9 cellular contexts compared by ENCODE assay signal in the genomic region with DNA sequence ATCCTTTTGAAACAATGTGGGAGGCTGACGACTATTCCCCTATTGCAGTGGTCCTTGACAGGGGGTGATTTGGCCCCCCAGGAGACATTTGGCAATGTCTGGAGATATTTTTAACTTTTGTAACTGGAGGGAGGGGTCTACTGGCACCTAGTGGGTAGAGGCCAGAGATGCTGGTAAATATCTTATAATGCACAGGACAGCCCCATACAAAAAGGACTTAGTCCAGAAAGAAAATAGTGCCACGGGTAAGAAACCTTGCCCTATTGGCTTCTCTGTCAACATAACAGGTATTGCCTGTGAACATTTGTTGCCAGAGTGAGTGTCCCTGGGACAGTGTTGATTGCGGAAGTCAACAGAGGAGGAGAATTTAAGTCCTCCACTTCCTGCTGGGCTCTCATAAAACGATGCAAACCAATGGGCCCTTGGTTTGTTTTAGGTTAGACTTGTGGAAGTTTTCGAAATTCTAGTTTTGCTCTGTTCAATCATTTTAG.
DNase-seq lines count a peak whose midpoint lies in the region; ATAC-seq, FAIRE-seq and TF ChIP-seq lines count a peak whose summit lies in the region.
"Had no signal": no experiment of that assay in that cellular context is flagged by ENCODE, and none has a peak within 500 bp of the region (broad histone marks: within the 10 kb centered on the region; RNA-seq: fewer than 3 reads in every experiment).

No MANE protein-coding gene starts in this region.

- H3K9me3 ChIP-seq in left ventricle myocardium inferior (replicated peaks), result no peaks in the 10 kb centered on the region
- H3K9me3 ChIP-seq in heart left ventricle, result no peaks in the 10 kb centered on the region
- H3K9me3 ChIP-seq in RWPE2 (ENCODE audit: severe bottlenecking), result no peaks in the 10 kb centered on the region
- H3K9me3 ChIP-seq in HepG2 (ENCODE audit: low read length), result no peaks in the 10 kb centered on the region
- no peaks in the 10 kb centered on the region for H3K9me3 ChIP-seq in vagina

- peaks cover 48% of the 10 kb centered on the region for H3K79me2 ChIP-seq in HepG2 (ENCODE audit: insufficient read depth, low read length)

- in situ Hi-C loops in HepG2 (cut with HindIII; ENCODE audit: extremely low pct_ligation_motif_present, low pct_unique_long_range_greater_than_20kb), result no loop called here

- CTCF ChIA-PET in HepG2 (lab: Yijun Ruan, JAX; ENCODE audit: low intra/inter-chr PET ratio, low total read pairs), result no interaction called here

- ATAC-seq in heart left ventricle (no peak), RWPE2 (ENCODE audit: low read depth) (no peak), HepG2 (peak; percentile 93), HG02759 (IDR thresholded peaks at IDR 0.05; ENCODE audit: unreplicated experiment) (no peak)

- no peaks in the 10 kb centered on the region for H3K36me3 ChIP-seq in left ventricle myocardium inferior
- no peaks in the 10 kb centered on the region for H3K36me3 ChIP-seq in heart left ventricle
- H3K36me3 ChIP-seq in RWPE2 (ENCODE audit: low read depth), result no peaks in the 10 kb centered on the region
- H3K36me3 ChIP-seq in HepG2 (replicated peaks in 1 of 2; ENCODE audit: control insufficient read depth in 1 of 2, insufficient read depth in 2 of 2, low read length in 2 of 2), result no peaks in the 10 kb centered on the region
- H3K36me3 ChIP-seq in vagina, result no peaks in the 10 kb centered on the region

- TF ChIP-seq RAD21 in HepG2 (CRISPR knock-in tag; IDR thresholded peaks at IDR 0.05), result no peak

- peak overlapping the region; percentile 88 for H3K27ac ChIP-seq in left ventricle myocardium inferior (replicated peaks)
- H3K27ac ChIP-seq in heart left ventricle, result peak overlapping the region in 4 of 12 donors; percentile 19 to 91 (median 42)
- peak overlapping the region; percentile 61 for H3K27ac ChIP-seq in RWPE2 (ENCODE audit: poor library complexity, severe bottlenecking)
- peak overlapping the region; percentile 71 for H3K27ac ChIP-seq in HepG2 (ENCODE audit: extremely low read length, insufficient read depth, low read length)
- peak overlapping the region; percentile 81 for H3K27ac ChIP-seq in vagina
- peak overlapping the region in 1 of 2 donors; percentile 60 for H3K27ac ChIP-seq in coronary artery

- no peak for DNase-seq in left ventricle myocardium inferior
- DNase-seq in heart left ventricle, result no peak
- no peak for DNase-seq in RWPE2 (ENCODE audit: low spot score)
- DNase-seq in HepG2 (ENCODE audit: low spot score), result peak; percentile 89
- DNase-seq in vagina (ENCODE audit: extremely low spot score in 2 of 2), result no peak
- no peak for DNase-seq in coronary artery (ENCODE audit: low spot score)
- no peak for DNase-seq in NCI-H2081 treated with DMSO at 0.1 percent for 48 hours (lab: John Stamatoyannopoulos, UW)
- DNase-seq: occipital lobe had no signal

- peak overlapping the region; percentile 43 for H3K9ac ChIP-seq in HepG2 (ENCODE audit: insufficient read depth, low read depth, low read length)

- H2AFZ ChIP-seq in HepG2 (ENCODE audit: low read length), result no peak overlapping the region

- no peak for TF ChIP-seq CTCF in left ventricle myocardium inferior (IDR thresholded peaks at IDR 0.05; ENCODE audit: borderline replicate concordance)
- TF ChIP-seq CTCF in heart left ventricle (IDR thresholded peaks at IDR 0.05), result no peak
- TF ChIP-seq CTCF in RWPE2 (IDR thresholded peaks at IDR 0.05; ENCODE audit: poor library complexity, severe bottlenecking), result peak; percentile 39
- peak; percentile 42 for TF ChIP-seq CTCF in HepG2 (CRISPR knock-in tag; IDR thresholded peaks at IDR 0.05)
- no peak for TF ChIP-seq CTCF in vagina (IDR thresholded peaks at IDR 0.05)
- no peak for TF ChIP-seq CTCF in coronary artery (IDR thresholded peaks at IDR 0.05)

- H3K4me2 ChIP-seq in HepG2 (ENCODE audit: low read depth, low read length), result peak overlapping the region; percentile 49

- peak in 1 of 2 experiments; percentile 64; a peak in 2 of 4 replicates for TF ChIP-seq EP300 in HepG2 (IDR thresholded peaks at IDR 0.05; ENCODE audit: low read depth in 2 of 2, low read length in 2 of 2)
- TF ChIP-seq EP300 in HepG2 (CRISPR knock-in tag; IDR thresholded peaks at IDR 0.05; ENCODE audit: borderline replicate concordance), result no peak; the same call in 1 of the 2 replicates

- intact Hi-C loops in left ventricle myocardium inferior (cut with micrococcal nuclease), result no loop called here
- intact Hi-C loops in heart left ventricle (cut with DNase I), result loop anchor here in 1 of 10 donors (5.0 kb wide), 1 partner anchor 101 kb away; a partner anchor contains a TSS
- intact Hi-C loops in HepG2 (cut with micrococcal nuclease; ENCODE audit: unreplicated experiment), result loop anchor here (1.0 to 10.0 kb wide), 3 partner anchors 96 to 147 kb away; a partner anchor contains a TSS
- intact Hi-C loops in vagina (cut with DNase I), result no loop called here

- TF ChIP-seq POLR2A in heart left ventricle (IDR thresholded peaks at IDR 0.05), result no peak
- TF ChIP-seq POLR2A in HepG2 (IDR thresholded peaks at IDR 0.05; ENCODE audit: insufficient read depth in 1 of 2, low read depth in 2 of 2, low read length in 2 of 2), result no peak
- TF ChIP-seq POLR2A in vagina (IDR thresholded peaks at IDR 0.05), result no peak

- H3K4me1 ChIP-seq in left ventricle myocardium inferior, result peaks cover 43% of the 10 kb centered on the region
- H3K4me1 ChIP-seq in heart left ventricle, result peaks cover 0 to 44% (median 15%) of the 10 kb centered on the region in 12 donors
- H3K4me1 ChIP-seq in RWPE2 (ENCODE audit: insufficient read depth, poor library complexity, severe bottlenecking), result peaks cover 36% of the 10 kb centered on the region
- H3K4me1 ChIP-seq in HepG2 (ENCODE audit: insufficient read depth, low read length), result peaks cover 76% of the 10 kb centered on the region
- H3K4me1 ChIP-seq in vagina, result peaks cover 44% of the 10 kb centered on the region

- no peaks in the 10 kb centered on the region for H4K20me1 ChIP-seq in HepG2 (ENCODE audit: insufficient read depth, low read length)

- no TSS peak for BruUV-seq in HepG2 (replicated peaks; lab: Mats Ljungman, UMichigan)

- peak; percentile 82 for FAIRE-seq in HepG2 (lab: Jason Lieb, UNC)

- no peaks in the 10 kb centered on the region for H3K27me3 ChIP-seq in left ventricle myocardium inferior (ENCODE audit: low read depth)
- no peaks in the 10 kb centered on the region for H3K27me3 ChIP-seq in heart left ventricle
- H3K27me3 ChIP-seq in RWPE2 (ENCODE audit: insufficient read depth, poor library complexity, severe bottlenecking), result no peaks in the 10 kb centered on the region
- no peaks in the 10 kb centered on the region for H3K27me3 ChIP-seq in HepG2 (ENCODE audit: control insufficient read depth in 1 of 2, insufficient read depth in 2 of 2, low read length in 2 of 2)
- no peaks in the 10 kb centered on the region for H3K27me3 ChIP-seq in vagina

- H3K4me3 ChIP-seq in left ventricle myocardium inferior (no peak overlapping the region), heart left ventricle (no peak overlapping the region), RWPE2 (ENCODE audit: severe bottlenecking) (no peak overlapping the region), HepG2 (replicated peaks in 1 of 3; ENCODE audit: insufficient read depth in 1 of 3, low read depth in 2 of 3, low read length in 3 of 3) (peak overlapping the region in 1 of 3 experiments; percentile 26; a peak in 1 of 6 replicates), vagina (no peak overlapping the region), coronary artery (no peak overlapping the region)

- POLR2A ChIA-PET in HepG2 (lab: Yijun Ruan, JAX), result no interaction called here

- WGBS in heart left ventricle, 4 donors, result 67 to 83% (median 75%) methylated on average over 5 of the region's 5 CpGs
- WGBS in HepG2 (ENCODE audit: low lambda C conversion rate), result 23% methylated on average over 5 of the region's 5 CpGs

TF ChIP-seq in HepG2, 621 proteins besides CTCF, POLR2A, EP300 and RAD21 (continues in another document):
- TF ChIP-seq ZNF329 (CRISPR knock-in tag; IDR thresholded peaks at IDR 0.05; ENCODE audit: low read depth), result no peak
- peak; percentile 68; the same call in 1 of the 2 replicates for TF ChIP-seq SALL1 (CRISPR knock-in tag; IDR thresholded peaks at IDR 0.05)
- TF ChIP-seq, protein P1, sequence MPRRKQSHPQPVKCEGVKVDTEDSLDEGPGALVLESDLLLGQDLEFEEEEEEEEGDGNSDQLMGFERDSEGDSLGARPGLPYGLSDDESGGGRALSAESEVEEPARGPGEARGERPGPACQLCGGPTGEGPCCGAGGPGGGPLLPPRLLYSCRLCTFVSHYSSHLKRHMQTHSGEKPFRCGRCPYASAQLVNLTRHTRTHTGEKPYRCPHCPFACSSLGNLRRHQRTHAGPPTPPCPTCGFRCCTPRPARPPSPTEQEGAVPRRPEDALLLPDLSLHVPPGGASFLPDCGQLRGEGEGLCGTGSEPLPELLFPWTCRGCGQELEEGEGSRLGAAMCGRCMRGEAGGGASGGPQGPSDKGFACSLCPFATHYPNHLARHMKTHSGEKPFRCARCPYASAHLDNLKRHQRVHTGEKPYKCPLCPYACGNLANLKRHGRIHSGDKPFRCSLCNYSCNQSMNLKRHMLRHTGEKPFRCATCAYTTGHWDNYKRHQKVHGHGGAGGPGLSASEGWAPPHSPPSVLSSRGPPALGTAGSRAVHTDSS (CRISPR knock-in tag; conservative IDR thresholded peaks at IDR 0.05), result no peak
- no peak for TF ChIP-seq ZC3H4 (CRISPR knock-in tag; IDR thresholded peaks at IDR 0.05; ENCODE audit: borderline replicate concordance)
- TF ChIP-seq, protein P2, sequence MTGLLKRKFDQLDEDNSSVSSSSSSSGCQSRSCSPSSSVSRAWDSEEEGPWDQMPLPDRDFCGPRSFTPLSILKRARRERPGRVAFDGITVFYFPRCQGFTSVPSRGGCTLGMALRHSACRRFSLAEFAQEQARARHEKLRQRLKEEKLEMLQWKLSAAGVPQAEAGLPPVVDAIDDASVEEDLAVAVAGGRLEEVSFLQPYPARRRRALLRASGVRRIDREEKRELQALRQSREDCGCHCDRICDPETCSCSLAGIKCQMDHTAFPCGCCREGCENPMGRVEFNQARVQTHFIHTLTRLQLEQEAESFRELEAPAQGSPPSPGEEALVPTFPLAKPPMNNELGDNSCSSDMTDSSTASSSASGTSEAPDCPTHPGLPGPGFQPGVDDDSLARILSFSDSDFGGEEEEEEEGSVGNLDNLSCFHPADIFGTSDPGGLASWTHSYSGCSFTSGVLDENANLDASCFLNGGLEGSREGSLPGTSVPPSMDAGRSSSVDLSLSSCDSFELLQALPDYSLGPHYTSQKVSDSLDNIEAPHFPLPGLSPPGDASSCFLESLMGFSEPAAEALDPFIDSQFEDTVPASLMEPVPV (CRISPR knock-in tag; IDR thresholded peaks at IDR 0.05), result peak; percentile 29; the same call in 1 of the 2 replicates
- no peak for TF ChIP-seq RELA (CRISPR knock-in tag; IDR thresholded peaks at IDR 0.05)
- TF ChIP-seq ZNF101 (CRISPR knock-in tag; IDR thresholded peaks at IDR 0.05; ENCODE audit: borderline replicate concordance, low read depth), result no peak
- TF ChIP-seq TRIM24 (CRISPR knock-in tag; IDR thresholded peaks at IDR 0.05), result no peak

Comparison
In these comparisons a context has a peak if more than half of its experiments do, and no peak if none do; other contexts are left out.
1. CTCF ChIP-seq: peak in RWPE2 (single experiment) and HepG2 (single experiment); none in left ventricle myocardium inferior (single experiment), heart left ventricle (0 of 12), vagina (0 of 3) and coronary artery (single experiment).